ENCODE assay signal across 20 cellular contexts in the genomic region with DNA sequence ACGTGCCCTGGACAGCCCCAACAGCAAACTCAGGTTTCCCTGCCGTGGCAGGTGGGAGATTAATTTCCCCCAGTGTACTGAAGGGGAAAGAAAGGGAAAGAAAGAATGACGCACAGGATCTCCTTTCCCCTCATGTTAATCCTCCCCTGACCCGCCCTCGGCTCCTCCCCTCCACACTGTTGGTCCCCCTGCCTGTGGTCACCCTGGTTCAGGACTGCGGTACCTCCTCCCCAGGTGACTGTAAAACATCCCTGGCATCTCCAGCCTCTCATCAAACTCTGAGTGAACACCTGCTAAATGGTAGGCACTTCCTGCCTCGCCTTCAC.
DNase-seq lines count a peak whose midpoint lies in the region; ATAC-seq and TF ChIP-seq lines count a peak whose summit lies in the region.
"Had no signal": no experiment of that assay in that cellular context is flagged by ENCODE, and none has a peak within 500 bp of the region (broad histone marks: within the 10 kb centered on the region; RNA-seq: fewer than 3 reads in every experiment).

No MANE protein-coding gene starts in this region.

- H4K5ac ChIP-seq in mesendoderm (ENCODE audit: low read length) = no peak overlapping the region

- H3K56ac ChIP-seq in mesendoderm (ENCODE audit: low read length) = no peak overlapping the region

- H3K4me3 ChIP-seq in mesendoderm (ENCODE audit: low read length) = no peak overlapping the region
- no peak overlapping the region for H3K4me3 ChIP-seq in Caco-2 (ENCODE audit: low read depth, low read length)
- H3K4me3 ChIP-seq: SJCRH30 had no signal

- no peak for TF ChIP-seq CTCF in WTC11 (IDR thresholded peaks at IDR 0.05)
- no peak for TF ChIP-seq CTCF in Caco-2 (IDR thresholded peaks at IDR 0.05; ENCODE audit: insufficient read depth in 1 of 2, low read depth in 1 of 2, low read length in 1 of 2, severe bottlenecking in 1 of 2, unreplicated experiment in 1 of 2)
- no peak for TF ChIP-seq CTCF in GM13976 (IDR thresholded peaks at IDR 0.05; ENCODE audit: borderline replicate concordance, control extremely low read depth, extremely low read depth, insufficient read depth, missing control alignments)

- no peak overlapping the region for H2AK5ac ChIP-seq in mesendoderm (ENCODE audit: low read length)

- H3K23ac ChIP-seq in mesendoderm (ENCODE audit: low read length) = no peak overlapping the region

- no peak overlapping the region for H2BK120ac ChIP-seq in mesendoderm (ENCODE audit: low read depth, low read length)

- H3K27ac ChIP-seq in mesendoderm (ENCODE audit: low read depth, low read length) = no peak overlapping the region
- H3K27ac ChIP-seq: RWPE1, SJCRH30 had no signal

- H3K4ac ChIP-seq in mesendoderm (ENCODE audit: low read depth, low read length) = no peak overlapping the region

- H2BK5ac ChIP-seq in mesendoderm (ENCODE audit: low read length) = no peak overlapping the region

- no peaks in the 10 kb centered on the region for H3K27me3 ChIP-seq in mesendoderm (ENCODE audit: insufficient read depth, low read length, poor library complexity)
- H3K27me3 ChIP-seq in Caco-2 (replicated peaks; ENCODE audit: control insufficient read depth, insufficient read depth, low read length) = no peaks in the 10 kb centered on the region; the same call in none of the 2 replicates
- H3K27me3 ChIP-seq: SJCRH30 had no signal

- H3K4me2 ChIP-seq in mesendoderm (ENCODE audit: low read length) = no peak overlapping the region

- H3K18ac ChIP-seq in mesendoderm (ENCODE audit: low read length) = no peak overlapping the region

- peak; percentile 54 for ATAC-seq in WTC11
- ATAC-seq: CD8-positive, alpha-beta T cell had no signal

- WGBS in mesendoderm (ENCODE audit: extremely low coverage, insufficient coverage, low lambda C conversion rate) = no CpG with 5 or more reads among the region's 7 CpGs

- no peak overlapping the region for H4K8ac ChIP-seq in mesendoderm (ENCODE audit: low read depth, low read length)

- peak; percentile 9 for DNase-seq in Daoy (ENCODE audit: low read depth)
- peak; percentile 53 for DNase-seq in WTC11 (ENCODE audit: low spot score)
- peak; percentile 43 for DNase-seq in mesendoderm
- no peak for DNase-seq in Caco-2
- DNase-seq in SKM-1 (lab: John Stamatoyannopoulos, UW; ENCODE audit: unreplicated experiment) = no peak
- DNase-seq in AML-193 (lab: John Stamatoyannopoulos, UW) = no peak
- DNase-seq in GM13976 (ENCODE audit: low spot score) = no peak
- DNase-seq: ACHN; CD8-positive, alpha-beta T cell; DMS 273 treated with DMSO at 0.1 percent for 48 hours; HCEC 1CT; Kasumi-1; NCI-H1694; NCI-H446; NK-92 treated with Interleukin-12 subunit alpha and Interleukin-12 subunit beta, amount 100 ng/mL, for 24 hours; OCI-M1 had no signal

- intact Hi-C loops in Caco-2 (cut with micrococcal nuclease; ENCODE audit: unreplicated experiment) = no loop called here

- H3K9me3 ChIP-seq in Caco-2 = no peaks in the 10 kb centered on the region
- H3K9me3 ChIP-seq: SJCRH30 had no signal

- POLR2A ChIA-PET in WTC11 (lab: Charles Lee) = no interaction called here
- POLR2A ChIA-PET in Caco-2 (lab: Charles Lee) = no interaction called here

- peak; percentile 67 for TF ChIP-seq EP300 in Ishikawa (IDR thresholded peaks at IDR 0.05; ENCODE audit: borderline replicate concordance)

- no peaks in the 10 kb centered on the region for H3K36me3 Mint-ChIP-seq in WTC11
- H3K36me3 Mint-ChIP-seq in Caco-2 (ENCODE audit: insufficient read depth, unreplicated experiment) = no peaks in the 10 kb centered on the region
- H3K36me3 Mint-ChIP-seq: CD8-positive, alpha-beta T cell had no signal

- BruUV-seq in Caco-2 (replicated peaks; lab: Mats Ljungman, UMichigan) = no TSS peak

- H3K4me3 Mint-ChIP-seq in WTC11 = no peak overlapping the region; the same call in 1 of the 2 replicates
- no peak overlapping the region for H3K4me3 Mint-ChIP-seq in Caco-2 (ENCODE audit: unreplicated experiment)
- H3K4me3 Mint-ChIP-seq: B cell; CD8-positive, alpha-beta T cell had no signal

- H2BK15ac ChIP-seq in mesendoderm (replicated peaks; ENCODE audit: low read depth) = no peak overlapping the region

- H3K9ac ChIP-seq in mesendoderm (ENCODE audit: low read length) = no peak overlapping the region

- H3K79me2 ChIP-seq in mesendoderm (ENCODE audit: control insufficient read depth, insufficient read depth, low read length) = no peaks in the 10 kb centered on the region

- H3K9me3 Mint-ChIP-seq in WTC11 (no peaks in the 10 kb centered on the region), Caco-2 (ENCODE audit: unreplicated experiment) (no peaks in the 10 kb centered on the region)
- H3K9me3 Mint-ChIP-seq: CD8-positive, alpha-beta T cell had no signal

- peak overlapping the region; percentile 47 for H3K27ac Mint-ChIP-seq in WTC11
- H3K27ac Mint-ChIP-seq in Caco-2 (ENCODE audit: unreplicated experiment) = no peak overlapping the region
- H3K27ac Mint-ChIP-seq: B cell; CD8-positive, alpha-beta T cell had no signal

- H3K4me1 ChIP-seq in mesendoderm (ENCODE audit: control insufficient read depth, low read depth, low read length) (peaks cover 12% of the 10 kb centered on the region), Caco-2 (no peaks in the 10 kb centered on the region)
- H3K4me1 ChIP-seq: SJCRH30 had no signal

- no peak for TF ChIP-seq RAD21 in Ishikawa (IDR thresholded peaks at IDR 0.05; ENCODE audit: low read depth)

- CTCF ChIA-PET in WTC11 (lab: Charles Lee) (interaction anchor here (1.2 to 1.9 kb wide), 2 partner anchors 19 to 100 kb away, joined by 4 read pairs; no protein-coding TSS in a partner anchor), Caco-2 (lab: Charles Lee) (no interaction called here)

- no peaks in the 10 kb centered on the region for H3K36me3 ChIP-seq in mesendoderm (ENCODE audit: control insufficient read depth, insufficient read depth, low read length)
- no peaks in the 10 kb centered on the region for H3K36me3 ChIP-seq in Caco-2 (ENCODE audit: control insufficient read depth, insufficient read depth, low read length)
- H3K36me3 ChIP-seq: SJCRH30 had no signal

- H3K27me3 Mint-ChIP-seq in WTC11 (ENCODE audit: low read depth) (no peaks in the 10 kb centered on the region), Caco-2 (ENCODE audit: insufficient read depth, unreplicated experiment) (peaks cover 18% of the 10 kb centered on the region)

- H3K79me1 ChIP-seq in mesendoderm (ENCODE audit: low read length) = peaks cover 5% of the 10 kb centered on the region

- in situ Hi-C loops in GM13976 (cut with MboI; ENCODE audit: low sequenced_read_pairs, unreplicated experiment) = no loop called here

- H3K4me1 Mint-ChIP-seq in WTC11 = peaks cover 59% of the 10 kb centered on the region
- H3K4me1 Mint-ChIP-seq in Caco-2 (ENCODE audit: low read depth, unreplicated experiment) = no peaks in the 10 kb centered on the region

TF ChIP-seq in Ishikawa, 13 proteins besides CTCF, POLR2A, EP300 and RAD21:
- no peak for TF ChIP-seq YY1 (IDR thresholded peaks at IDR 0.05; ENCODE audit: low read depth)
- peak; percentile 69; the same call in 1 of the 2 replicates for TF ChIP-seq TEAD4 (IDR thresholded peaks at IDR 0.05)
- TF ChIP-seq, protein P1, sequence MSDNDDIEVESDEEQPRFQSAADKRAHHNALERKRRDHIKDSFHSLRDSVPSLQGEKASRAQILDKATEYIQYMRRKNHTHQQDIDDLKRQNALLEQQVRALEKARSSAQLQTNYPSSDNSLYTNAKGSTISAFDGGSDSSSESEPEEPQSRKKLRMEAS (IDR thresholded peaks at IDR 0.05) = peak; percentile 70; the same call in 1 of the 2 replicates
- no peak for TF ChIP-seq CREB1 (IDR thresholded peaks at IDR 0.05; ENCODE audit: low read depth)

TF ChIP-seq in WTC11, 78 proteins besides CTCF, POLR2A, EP300 and RAD21 (continues in another document):
- TF ChIP-seq, protein P2, sequence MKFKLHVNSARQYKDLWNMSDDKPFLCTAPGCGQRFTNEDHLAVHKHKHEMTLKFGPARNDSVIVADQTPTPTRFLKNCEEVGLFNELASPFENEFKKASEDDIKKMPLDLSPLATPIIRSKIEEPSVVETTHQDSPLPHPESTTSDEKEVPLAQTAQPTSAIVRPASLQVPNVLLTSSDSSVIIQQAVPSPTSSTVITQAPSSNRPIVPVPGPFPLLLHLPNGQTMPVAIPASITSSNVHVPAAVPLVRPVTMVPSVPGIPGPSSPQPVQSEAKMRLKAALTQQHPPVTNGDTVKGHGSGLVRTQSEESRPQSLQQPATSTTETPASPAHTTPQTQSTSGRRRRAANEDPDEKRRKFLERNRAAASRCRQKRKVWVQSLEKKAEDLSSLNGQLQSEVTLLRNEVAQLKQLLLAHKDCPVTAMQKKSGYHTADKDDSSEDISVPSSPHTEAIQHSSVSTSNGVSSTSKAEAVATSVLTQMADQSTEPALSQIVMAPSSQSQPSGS (CRISPR knock-in tag; IDR thresholded peaks at IDR 0.05; ENCODE audit: borderline replicate concordance, low read depth) = no peak
- TF ChIP-seq NFE2L1 (CRISPR knock-in tag; IDR thresholded peaks at IDR 0.05) (no peak), ZNF263 (CRISPR knock-in tag; IDR thresholded peaks at IDR 0.05; ENCODE audit: low read depth) (no peak), MXD4 (CRISPR knock-in tag; IDR thresholded peaks at IDR 0.05; ENCODE audit: borderline replicate concordance) (no peak), ATF1 (CRISPR knock-in tag; IDR thresholded peaks at IDR 0.05) (no peak)
- TF ChIP-seq, protein P3, sequence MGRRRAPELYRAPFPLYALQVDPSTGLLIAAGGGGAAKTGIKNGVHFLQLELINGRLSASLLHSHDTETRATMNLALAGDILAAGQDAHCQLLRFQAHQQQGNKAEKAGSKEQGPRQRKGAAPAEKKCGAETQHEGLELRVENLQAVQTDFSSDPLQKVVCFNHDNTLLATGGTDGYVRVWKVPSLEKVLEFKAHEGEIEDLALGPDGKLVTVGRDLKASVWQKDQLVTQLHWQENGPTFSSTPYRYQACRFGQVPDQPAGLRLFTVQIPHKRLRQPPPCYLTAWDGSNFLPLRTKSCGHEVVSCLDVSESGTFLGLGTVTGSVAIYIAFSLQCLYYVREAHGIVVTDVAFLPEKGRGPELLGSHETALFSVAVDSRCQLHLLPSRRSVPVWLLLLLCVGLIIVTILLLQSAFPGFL (CRISPR knock-in tag; IDR thresholded peaks at IDR 0.05; ENCODE audit: borderline replicate concordance) = no peak

Comparison
In these comparisons a context has a peak if more than half of its experiments do, and no peak if none do; other contexts are left out.
1. DNase-seq: peak in Daoy (single experiment), WTC11 (single experiment) and mesendoderm (single experiment); none in Caco-2 (0 of 2), SKM-1 (single experiment), AML-193 (0 of 2) and GM13976 (single experiment).